In the genomic region with DNA sequence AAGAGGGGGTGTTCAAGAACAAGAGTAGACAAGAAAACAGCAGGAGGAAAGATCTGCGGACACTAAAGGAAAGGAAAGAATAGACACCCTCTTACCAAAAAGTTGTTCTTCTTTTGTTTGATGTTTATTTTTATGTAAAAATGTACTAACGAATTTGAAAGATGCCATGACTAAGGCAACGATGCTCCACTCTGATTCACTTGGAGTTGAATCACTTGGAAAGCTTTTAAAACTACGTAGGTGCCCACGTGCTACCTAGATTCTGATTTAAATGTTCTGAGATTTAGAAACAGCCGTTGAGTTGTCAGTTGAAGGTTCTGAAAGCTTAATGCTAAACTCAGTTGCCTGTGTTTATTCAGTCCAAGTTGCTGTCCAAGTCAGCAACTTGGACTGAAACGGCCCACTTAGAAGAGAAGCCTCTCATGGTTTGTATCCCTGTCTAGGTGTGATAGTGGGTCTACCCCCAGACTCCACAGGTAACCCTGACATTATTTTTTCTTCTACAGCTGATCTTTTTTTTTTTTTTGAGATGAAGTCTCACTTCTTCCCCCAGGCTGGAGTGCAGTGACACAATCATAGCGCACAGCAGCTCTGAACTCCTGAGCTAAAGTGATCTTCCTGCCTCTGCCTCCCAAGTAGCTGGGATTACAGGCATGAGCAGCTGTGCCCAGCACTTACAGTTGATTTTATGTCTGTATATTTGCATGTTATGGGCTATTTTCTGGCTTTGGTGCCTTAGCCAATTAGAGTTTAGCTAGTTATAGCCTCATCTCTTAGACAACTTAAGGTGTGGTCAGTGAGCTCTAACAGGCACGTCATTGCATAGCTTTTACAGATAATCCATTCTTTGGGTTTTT, we compare ENCODE assay signal across 8 cellular contexts. TPM values are rescaled to one million over a fixed set of nuclear protein-coding genes. Genes with fewer than 3 reads are reported as not detected.
DNase-seq lines count a peak whose midpoint lies in the region; ATAC-seq and TF ChIP-seq lines count a peak whose summit lies in the region.

No MANE protein-coding gene starts in this region.

- peak overlapping the region; percentile 97 for H3K4me3 Mint-ChIP-seq in activated CD8-positive, alpha-beta T cell treated with anti-CD3 and anti-CD28 coated beads for 36 hours

- H3K4me2 ChIP-seq in osteoblast (ENCODE audit: insufficient read depth, low read length): peak overlapping the region; percentile 83

- H3K9me3 ChIP-seq in BE2C (no peaks in the 10 kb centered on the region), osteoblast (ENCODE audit: low read depth, low read length) (no peaks in the 10 kb centered on the region)

- intact Hi-C loops in activated CD8-positive, alpha-beta T cell treated with anti-CD3 and anti-CD28 coated beads for 36 hours (cut with micrococcal nuclease): no loop called here

- peak overlapping the region; percentile 77 for H2AFZ ChIP-seq in osteoblast (ENCODE audit: low read length)

- ATAC-seq in activated CD8-positive, alpha-beta T cell treated with anti-CD3 and anti-CD28 coated beads for 36 hours: no peak
- ATAC-seq in GM21737 (IDR thresholded peaks at IDR 0.05; ENCODE audit: unreplicated experiment): no peak

- H3K4me1 ChIP-seq in BE2C (no peaks in the 10 kb centered on the region), osteoblast (ENCODE audit: insufficient read depth, low read length) (peaks cover 33% of the 10 kb centered on the region)

- H3K27ac ChIP-seq in osteoblast (ENCODE audit: low read depth, low read length): peak overlapping the region; percentile 93

- H4K20me1 ChIP-seq in osteoblast (ENCODE audit: insufficient read depth, low read length): no peaks in the 10 kb centered on the region

- POLR2A ChIA-PET in activated CD8-positive, alpha-beta T cell treated with anti-CD3 and anti-CD28 coated beads for 36 hours (lab: Charles Lee): interaction anchor here (0.6 to 3.9 kb wide), 5 partner anchors 33 to 423 kb away, joined by 3 to 22 read pairs (median 4); partner anchors contain the start of gene METTL13

- H3K79me2 ChIP-seq in osteoblast (ENCODE audit: insufficient read depth, low read length): peaks cover 34% of the 10 kb centered on the region

- H3K4me3 ChIP-seq in BE2C (ENCODE audit: low read depth, low read length) (peak overlapping the region; percentile 94), osteoblast (ENCODE audit: insufficient read depth, low read length) (peak overlapping the region; percentile 97)

- peaks cover 45% of the 10 kb centered on the region for H3K4me1 Mint-ChIP-seq in activated CD8-positive, alpha-beta T cell treated with anti-CD3 and anti-CD28 coated beads for 36 hours (ENCODE audit: low read depth)

- DNase-seq in BE2C (no peak), HT1080 (ENCODE audit: low read depth) (peak; percentile 58), fibroblast of the conjunctiva (ENCODE audit: low read depth) (peak; percentile 67), osteoblast (ENCODE audit: insufficient read length, low spot score, missing footprints) (peak; percentile 43), NCI-H187 treated with DMSO at 0.1 percent for 48 hours (lab: John Stamatoyannopoulos, UW) (no peak), NCI-H187 (lab: John Stamatoyannopoulos, UW) (no peak)
- peak; percentile 13 for DNase-seq in activated CD8-positive, alpha-beta T cell treated with anti-CD3 and anti-CD28 coated beads for 36 hours

- H3K9me3 Mint-ChIP-seq in activated CD8-positive, alpha-beta T cell treated with anti-CD3 and anti-CD28 coated beads for 36 hours: no peaks in the 10 kb centered on the region

- CTCF ChIA-PET in activated CD8-positive, alpha-beta T cell treated with anti-CD3 and anti-CD28 coated beads for 36 hours (lab: Charles Lee): interaction anchor here (0.6 to 2.5 kb wide), 11 partner anchors 16 to 258 kb away, joined by 3 to 11 read pairs (median 5); partner anchors contain the start of genes DNM3 and PRRC2C

- peak overlapping the region; percentile 100 for H3K27ac Mint-ChIP-seq in activated CD8-positive, alpha-beta T cell treated with anti-CD3 and anti-CD28 coated beads for 36 hours

- H3K27me3 ChIP-seq in BE2C (no peaks in the 10 kb centered on the region), osteoblast (ENCODE audit: insufficient read depth, low read length) (no peaks in the 10 kb centered on the region)

- no peaks in the 10 kb centered on the region for H3K36me3 ChIP-seq in BE2C
- H3K36me3 ChIP-seq in osteoblast (ENCODE audit: insufficient read depth, low read length): peaks cover 2% of the 10 kb centered on the region

- peaks cover 6% of the 10 kb centered on the region for H3K36me3 Mint-ChIP-seq in activated CD8-positive, alpha-beta T cell treated with anti-CD3 and anti-CD28 coated beads for 36 hours (ENCODE audit: low read depth)

- TF ChIP-seq CTCF in BE2C (IDR thresholded peaks at IDR 0.05; ENCODE audit: low read depth, low read length) (no peak), osteoblast (IDR thresholded peaks at IDR 0.05; ENCODE audit: extremely low read depth, low read depth, low read length) (no peak)
- no peak for TF ChIP-seq CTCF in activated CD8-positive, alpha-beta T cell treated with anti-CD3 and anti-CD28 coated beads for 36 hours (IDR thresholded peaks at IDR 0.05)

- H3K27me3 Mint-ChIP-seq in activated CD8-positive, alpha-beta T cell treated with anti-CD3 and anti-CD28 coated beads for 36 hours: no peaks in the 10 kb centered on the region

RNA-seq across cellular contexts. Expression of gene VAMP4, which starts 1.4 kb away (rescaled TPM):
- polyA plus RNA-seq in BE2C (2012; ENCODE audit: insufficient read depth, insufficient read length, low read depth): 12.8 TPM
- total RNA-seq in HT1080 (2014; rRNA removed; shearing (Covaris generic)): 2.0 and 5.6 TPM in 2 replicates
- polyA plus RNA-seq in HT1080 (2015; cell fraction: cytosol; rRNA removed): 8.9 and 9.3 TPM in 2 replicates
- polyA plus RNA-seq in HT1080 (2015; cell fraction: nucleus; rRNA removed): 10.3 and 13.1 TPM in 2 replicates
- 1 to 10 TPM; 6.1 to 6.2 TPM for total RNA-seq in activated CD8-positive, alpha-beta T cell treated with anti-CD3 and anti-CD28 coated beads for 36 hours
- 7.6 and 8.5 TPM in 2 replicates for total RNA-seq in osteoblast

RNA-seq across cellular contexts. Expression of gene METTL13, which starts 38.2 kb away (rescaled TPM):
- 119 TPM for polyA plus RNA-seq in BE2C (2012; ENCODE audit: insufficient read depth, insufficient read length, low read depth)
- 64.8 and 87.6 TPM in 2 replicates for total RNA-seq in HT1080 (2014; rRNA removed; shearing (Covaris generic))
- polyA plus RNA-seq in HT1080 (2015; cell fraction: cytosol; rRNA removed): 43.2 and 47.7 TPM in 2 replicates
- 56.2 and 67.7 TPM in 2 replicates for polyA plus RNA-seq in HT1080 (2015; cell fraction: nucleus; rRNA removed)
- total RNA-seq in activated CD8-positive, alpha-beta T cell treated with anti-CD3 and anti-CD28 coated beads for 36 hours: 10 to 100 TPM; 44.6 to 46.6 TPM
- total RNA-seq in osteoblast: 13.0 and 15.3 TPM in 2 replicates

Comparison
In these comparisons a context has a peak if more than half of its experiments do, and no peak if none do; other contexts are left out.
1. DNase-seq: peak in HT1080 (single experiment), activated CD8-positive, alpha-beta T cell treated with anti-CD3 and anti-CD28 coated beads for 36 hours (single experiment), fibroblast of the conjunctiva (single experiment) and osteoblast (single experiment); none in BE2C (single experiment), NCI-H187 treated with DMSO at 0.1 percent for 48 hours (single experiment) and NCI-H187 (0 of 2).